ENCODE assay signal across 27 cellular contexts in the genomic region with DNA sequence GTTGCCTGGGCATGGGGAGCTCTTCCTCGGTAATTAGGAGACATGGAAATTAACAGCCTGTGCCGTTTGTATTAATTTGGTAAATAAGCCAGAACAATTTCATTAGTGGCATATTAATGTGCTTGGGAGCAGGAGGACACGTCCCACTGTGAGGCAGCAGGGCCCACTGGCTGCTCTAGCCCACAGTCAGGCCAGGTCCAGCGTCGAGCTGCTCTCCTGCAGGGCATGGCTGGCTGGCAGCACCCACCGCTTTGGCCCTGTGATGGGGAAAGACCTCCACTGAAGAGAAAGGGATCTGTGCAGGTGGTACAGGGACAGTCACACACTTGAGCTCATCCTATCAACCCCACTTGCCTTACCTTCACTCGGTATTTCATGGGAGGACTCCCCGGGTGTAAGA.
"Had no signal": no experiment of that assay in that cellular context is flagged by ENCODE, and none has a peak within 500 bp of the region (broad histone marks: within the 10 kb centered on the region; RNA-seq: fewer than 3 reads in every experiment).

No MANE protein-coding gene starts in this region.

- H3K27ac ChIP-seq: left lung, pancreas, prostate gland, skin epidermis, transverse colon, upper lobe of left lung, vagina had no signal

- H3K4me1 Mint-ChIP-seq: mesothelial cell of epicardium had no signal

- H3K4me3 ChIP-seq: left lung, lung, pancreas, prostate gland, skin epidermis, transverse colon, upper lobe of left lung, vagina had no signal

- H3K9me3 ChIP-seq: left lung, pancreas, prostate gland, transverse colon, upper lobe of left lung, vagina had no signal

- H3K9me3 Mint-ChIP-seq: naive B cell; natural killer cell; nephron progenitor cell; stimulated activated naive CD8-positive, alpha-beta T cell treated with anti-CD3 and anti-CD28 coated beads, Interleukin-15, amount 100 ng/mL, for 72 hours had no signal

- H3K36me3 ChIP-seq: pancreas, prostate gland, transverse colon, vagina had no signal

- H3K36me3 Mint-ChIP-seq: naive B cell, natural killer cell had no signal

- H3K4me1 ChIP-seq: left lung, pancreas, prostate gland, transverse colon, vagina had no signal

- DNase-seq: hippocampal formation; kidney glomerular epithelial cell; left colon; left lung; mesendoderm; naive B cell; natural killer cell; nephron progenitor cell; nucleus accumbens; pancreas; retina; right cardiac atrium; stimulated activated CD4-positive, alpha-beta T cell treated with anti-CD3 and anti-CD28 coated beads, Interleukin-12 subunit alpha, Interleukin-12 subunit beta, amount 100 ng/mL, for 4 hours; stimulated activated CD4-positive, alpha-beta T cell treated with anti-CD3 and anti-CD28 coated beads, Interleukin-15, amount 100 ng/mL, for 24 hours; stimulated activated CD4-positive, alpha-beta T cell treated with anti-CD3 and anti-CD28 coated beads, Interleukin-2, amount 100 ng/mL, for 24 hours; stimulated activated CD4-positive, alpha-beta T cell treated with anti-CD3 and anti-CD28 coated beads, Interleukin-4, amount 100 ng/mL, for 1 hour; stimulated activated naive CD4-positive, alpha-beta T cell treated with Interleukin-2 at 50 U/mL for 16 hours; stimulated activated naive CD8-positive, alpha-beta T cell treated with anti-CD3 and anti-CD28 coated beads, Interleukin-15, amount 100 ng/mL, for 72 hours; substantia nigra; transverse colon; upper lobe of left lung had no signal

- H3K27me3 Mint-ChIP-seq: naive B cell; stimulated activated naive CD8-positive, alpha-beta T cell treated with anti-CD3 and anti-CD28 coated beads, Interleukin-15, amount 100 ng/mL, for 72 hours had no signal

- H3K27ac Mint-ChIP-seq: mesothelial cell of epicardium, natural killer cell, nephron progenitor cell had no signal

- ATAC-seq: left colon; natural killer cell; pancreas; right cardiac atrium; sciatic nerve; stimulated activated naive CD8-positive, alpha-beta T cell treated with anti-CD3 and anti-CD28 coated beads, Interleukin-15, amount 100 ng/mL, for 72 hours had no signal

- H3K4me3 Mint-ChIP-seq: mesothelial cell of epicardium; naive B cell; natural killer cell; nephron progenitor cell; stimulated activated naive CD8-positive, alpha-beta T cell treated with anti-CD3 and anti-CD28 coated beads, Interleukin-15, amount 100 ng/mL, for 72 hours had no signal

- H3K27me3 ChIP-seq: left lung, pancreas, transverse colon, upper lobe of left lung, vagina had no signal
